In genomic region chr21:44448651-44449131, GRCh38 we compare ENCODE assay signal across 14 cellular contexts.
"Had no signal": no experiment of that assay in that cellular context is flagged by ENCODE, and none has a peak within 500 bp of the region (broad histone marks: within the 10 kb centered on the region; RNA-seq: fewer than 3 reads in every experiment).

No MANE protein-coding gene starts in this region.

- H3K36me3 ChIP-seq: adrenal gland, esophagus squamous epithelium, transverse colon had no signal

- H3K27ac ChIP-seq: adrenal gland, esophagus squamous epithelium, transverse colon had no signal

- H3K4me3 ChIP-seq: adrenal gland, esophagus squamous epithelium, transverse colon had no signal

- H3K4me1 Mint-ChIP-seq: activated naive CD4-positive, alpha-beta T cell treated with anti-CD3 and anti-CD28 coated beads, Interleukin-2, amount 10 ng/mL, durations not matched to agents 7 days and 5 days; activated T-helper 17 cell treated with anti-CD3 and anti-CD28 coated beads, Interleukin-2, amount 50 U/mL, for 72 hours; T-helper 17 cell; WTC11 had no signal

- H3K9me3 Mint-ChIP-seq: natural killer cell had no signal

- DNase-seq: activated naive CD4-positive, alpha-beta T cell treated with anti-CD3 and anti-CD28 coated beads, Interleukin-2, amount 10 ng/mL, durations not matched to agents 7 days and 5 days; caudate nucleus; esophagus squamous epithelium; mesenchymal stem cell; natural killer cell; stimulated activated CD4-positive, alpha-beta T cell treated with anti-CD3 and anti-CD28 coated beads, Interleukin-15, amount 100 ng/mL, for 24 hours; stimulated activated CD4-positive, alpha-beta T cell treated with anti-CD3 and anti-CD28 coated beads, Interleukin-4, amount 100 ng/mL, for 1 hour; stimulated activated naive CD4-positive, alpha-beta T cell; substantia nigra; T-helper 17 cell; transverse colon had no signal

- H3K9me3 ChIP-seq: adrenal gland, esophagus squamous epithelium, transverse colon had no signal

- H3K27ac Mint-ChIP-seq: activated naive CD4-positive, alpha-beta T cell treated with anti-CD3 and anti-CD28 coated beads, Interleukin-2, amount 10 ng/mL, durations not matched to agents 7 days and 5 days; activated T-helper 17 cell treated with anti-CD3 and anti-CD28 coated beads, Interleukin-2, amount 50 U/mL, for 72 hours; natural killer cell; T-helper 17 cell; WTC11 had no signal

- H3K4me1 ChIP-seq: adrenal gland, esophagus squamous epithelium, transverse colon had no signal

- H3K36me3 Mint-ChIP-seq: activated naive CD4-positive, alpha-beta T cell treated with anti-CD3 and anti-CD28 coated beads, Interleukin-2, amount 10 ng/mL, durations not matched to agents 7 days and 5 days; natural killer cell; WTC11 had no signal

- H3K4me3 Mint-ChIP-seq: activated naive CD4-positive, alpha-beta T cell treated with anti-CD3 and anti-CD28 coated beads, Interleukin-2, amount 10 ng/mL, durations not matched to agents 7 days and 5 days; activated T-helper 17 cell treated with anti-CD3 and anti-CD28 coated beads, Interleukin-2, amount 50 U/mL, for 72 hours; natural killer cell; T-helper 17 cell; WTC11 had no signal
